In the genomic region with DNA sequence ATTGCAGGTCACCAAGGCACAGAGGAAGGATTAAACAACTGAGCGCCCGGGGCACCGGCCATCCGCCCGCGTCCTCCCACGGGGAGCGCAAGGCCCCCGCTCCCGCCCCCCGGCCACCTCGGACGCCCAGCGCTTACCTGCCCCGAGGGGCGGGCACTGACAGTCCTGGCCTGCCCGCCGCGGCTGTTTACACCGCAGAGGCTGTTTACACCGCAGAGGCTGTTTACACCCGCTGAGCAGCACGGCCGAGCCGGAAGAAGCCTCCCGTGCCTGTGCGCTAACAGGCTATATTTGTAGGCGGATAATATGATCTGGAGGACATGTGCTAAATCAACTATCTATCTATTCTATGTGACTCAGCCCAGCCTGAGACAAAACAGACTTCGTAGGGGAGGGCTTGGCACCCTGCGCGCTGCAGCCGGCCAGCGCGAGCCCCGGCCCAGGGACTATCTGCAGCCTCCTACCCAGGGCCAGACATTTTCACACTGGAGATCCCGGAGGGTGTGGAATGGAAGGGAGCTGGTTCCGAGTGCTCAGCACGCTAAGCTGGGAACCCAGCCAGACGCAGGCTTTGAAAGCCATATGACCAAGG, we compare ENCODE assay signal across 8 cellular contexts. TPM values are rescaled to one million over a fixed set of nuclear protein-coding genes. Genes with fewer than 3 reads are reported as not detected.
DNase-seq lines count a peak whose midpoint lies in the region; ATAC-seq and TF ChIP-seq lines count a peak whose summit lies in the region.

LRRC2 (minus strand) TSS at position 263 of the 592 bp plus-strand sequence. CDS start 14,711 bp downstream, outside the sequence.

- H3K4me3 Mint-ChIP-seq in activated naive CD4-positive, alpha-beta T cell treated with anti-CD3 and anti-CD28 coated beads for 36 hours, result peak within 1 kb of the TSS; percentile 59

- H3K9me3 ChIP-seq in gastroesophageal sphincter, result peaks cover 0 to 18% (median 0%) of the 10 kb centered on the region in 3 donors

- H3K36me3 ChIP-seq in gastroesophageal sphincter, result no peaks in the 10 kb centered on the region

- peaks cover 7% of the 10 kb centered on the region for H3K4me1 Mint-ChIP-seq in activated naive CD4-positive, alpha-beta T cell treated with anti-CD3 and anti-CD28 coated beads for 36 hours (ENCODE audit: low read depth)

- CTCF ChIA-PET in activated naive CD4-positive, alpha-beta T cell treated with anti-CD3 and anti-CD28 coated beads for 36 hours (lab: Charles Lee), result interaction anchor here (0.8 to 2.1 kb wide), 5 partner anchors 8 to 188 kb away, joined by 3 to 9 read pairs (median 4); no protein-coding TSS in a partner anchor

- TF ChIP-seq CTCF in AG09319 (IDR thresholded peaks at IDR 0.05; ENCODE audit: low read depth, low read length), result no peak
- TF ChIP-seq CTCF in gastroesophageal sphincter (IDR thresholded peaks at IDR 0.05), result no peak

- no peaks in the 10 kb centered on the region for H3K9me3 Mint-ChIP-seq in activated naive CD4-positive, alpha-beta T cell treated with anti-CD3 and anti-CD28 coated beads for 36 hours

- 0 to 2% methylated on average over 11 to 12 of the region's 39 CpGs for WGBS in gastroesophageal sphincter (ENCODE audit: low coverage in 1 of 2), 2 donors

- DNase-seq in AG09319 (ENCODE audit: extremely low read depth, low read depth) (peak; percentile 35), LHCN-M2 (ENCODE audit: low read depth) (peak; percentile 57), non-pigmented ciliary epithelial cell (ENCODE audit: low read depth) (peak; percentile 18), RKO (ENCODE audit: low spot score) (no peak)
- DNase-seq in activated naive CD4-positive, alpha-beta T cell treated with anti-CD3 and anti-CD28 coated beads for 36 hours, result peak; percentile 20

- TF ChIP-seq EP300 in gastroesophageal sphincter (IDR thresholded peaks at IDR 0.05), result no peak

- H3K36me3 Mint-ChIP-seq in activated naive CD4-positive, alpha-beta T cell treated with anti-CD3 and anti-CD28 coated beads for 36 hours (ENCODE audit: low read depth), result no peaks in the 10 kb centered on the region

- no peak within 1 kb of the TSS for H3K27ac Mint-ChIP-seq in activated naive CD4-positive, alpha-beta T cell treated with anti-CD3 and anti-CD28 coated beads for 36 hours

- H3K27ac ChIP-seq in gastroesophageal sphincter, result peak within 1 kb of the TSS in 1 of 4 donors; percentile 54

- peaks cover 17% of the 10 kb centered on the region for H3K27me3 Mint-ChIP-seq in activated naive CD4-positive, alpha-beta T cell treated with anti-CD3 and anti-CD28 coated beads for 36 hours (ENCODE audit: low read depth)

- no peak for TF ChIP-seq POLR2A in gastroesophageal sphincter (IDR thresholded peaks at IDR 0.05)

- ATAC-seq in gastroesophageal sphincter (peak; percentile 70), GM19467 (IDR thresholded peaks at IDR 0.05; ENCODE audit: unreplicated experiment) (no peak), GM18520 (IDR thresholded peaks at IDR 0.05; ENCODE audit: unreplicated experiment) (no peak)

- peak within 1 kb of the TSS; percentile 23 to 59 for H3K4me3 ChIP-seq in gastroesophageal sphincter

- H3K27me3 ChIP-seq in gastroesophageal sphincter, result peaks cover 39% of the 10 kb centered on the region

- intact Hi-C loops in activated naive CD4-positive, alpha-beta T cell treated with anti-CD3 and anti-CD28 coated beads for 36 hours (cut with micrococcal nuclease), result no loop called here

- H3K4me1 ChIP-seq in gastroesophageal sphincter, result peaks cover 0 to 15% (median 9%) of the 10 kb centered on the region in 3 donors

RNA-seq across cellular contexts. Expression of gene LRRC2, which starts in this region (rescaled TPM):
- 0.32 and 0.86 TPM in 2 replicates for total RNA-seq in LHCN-M2 (2014; rRNA removed)
- 0.79 TPM for polyA plus RNA-seq in LHCN-M2 (2012)
- not detected for total RNA-seq in activated naive CD4-positive, alpha-beta T cell treated with anti-CD3 and anti-CD28 coated beads for 36 hours
- 1 to 10 TPM in 2 of 4 donors, under 1 TPM in 1, not detected in 1; 0.62 to 2.0 (median 1.1) TPM for total RNA-seq in gastroesophageal sphincter

Comparison
In these comparisons a context has a peak if more than half of its experiments do, and no peak if none do; other contexts are left out.
1. Peak in DNase-seq in LHCN-M2; RNA of the gene not detected or under 1 TPM.
2. Peak in DNase-seq in activated naive CD4-positive, alpha-beta T cell treated with anti-CD3 and anti-CD28 coated beads for 36 hours; RNA of the gene not detected or under 1 TPM.